13 cellular contexts compared by ENCODE assay signal in genomic region chr20:663315-664090, GRCh38. TPM values are rescaled to one million over a fixed set of nuclear protein-coding genes. Genes with fewer than 3 reads are reported as not detected.
DNase-seq lines count a peak whose midpoint lies in the region; ATAC-seq, FAIRE-seq and TF ChIP-seq lines count a peak whose summit lies in the region.
"Had no signal": no experiment of that assay in that cellular context is flagged by ENCODE, and none has a peak within 500 bp of the region (broad histone marks: within the 10 kb centered on the region; RNA-seq: fewer than 3 reads in every experiment).

No MANE protein-coding gene starts in this region.

- intact Hi-C loops in activated CD4-positive, alpha-beta T cell treated with anti-CD3 and anti-CD28 coated beads for 36 hours (cut with DNase I, micrococcal nuclease) = no loop called here
- intact Hi-C loops in endothelial cell of umbilical vein (cut with micrococcal nuclease) = no loop called here

- H3K9me3 Mint-ChIP-seq in activated CD4-positive, alpha-beta T cell treated with anti-CD3 and anti-CD28 coated beads for 36 hours (ENCODE audit: low read depth) = no peaks in the 10 kb centered on the region
- H3K9me3 Mint-ChIP-seq: activated naive CD4-positive, alpha-beta T cell treated with anti-CD3 and anti-CD28 coated beads for 36 hours had no signal

- H2AFZ ChIP-seq in endothelial cell of umbilical vein (ENCODE audit: low read depth, low read length) = no peak overlapping the region

- H3K27ac Mint-ChIP-seq in activated CD4-positive, alpha-beta T cell treated with anti-CD3 and anti-CD28 coated beads for 36 hours = no peak overlapping the region
- H3K27ac Mint-ChIP-seq: activated naive CD4-positive, alpha-beta T cell treated with anti-CD3 and anti-CD28 coated beads for 36 hours had no signal

- H4K20me1 ChIP-seq in endothelial cell of umbilical vein (replicated peaks; ENCODE audit: control insufficient read depth, extremely low read depth, insufficient read depth, low read length) = no peaks in the 10 kb centered on the region

- no peaks in the 10 kb centered on the region for H3K9me3 ChIP-seq in RWPE2 (ENCODE audit: severe bottlenecking)
- H3K9me3 ChIP-seq in endothelial cell of umbilical vein (replicated peaks; ENCODE audit: control insufficient read depth, insufficient read depth, low read length) = no peaks in the 10 kb centered on the region
- H3K9me3 ChIP-seq in neutrophil = no peaks in the 10 kb centered on the region
- H3K9me3 ChIP-seq: pancreas had no signal

- no peaks in the 10 kb centered on the region for H3K36me3 Mint-ChIP-seq in activated CD4-positive, alpha-beta T cell treated with anti-CD3 and anti-CD28 coated beads for 36 hours (ENCODE audit: low read depth)

- no peak overlapping the region for H3K9ac ChIP-seq in endothelial cell of umbilical vein (replicated peaks; ENCODE audit: extremely low read depth, insufficient read depth, low read length)

- CTCF ChIA-PET in activated CD4-positive, alpha-beta T cell treated with anti-CD3 and anti-CD28 coated beads for 36 hours (lab: Charles Lee) = interaction anchor here (0.6 to 2.3 kb wide), 3 partner anchors 12 to 33 kb away, joined by 3 to 5 read pairs (median 3); partner anchors contain the start of gene SCRT2
- CTCF ChIA-PET in endothelial cell of umbilical vein (lab: Charles Lee) = interaction anchor here (0.9 to 1.7 kb wide), 3 partner anchors 18 to 60 kb away, joined by 3 to 5 read pairs (median 4); no protein-coding TSS in a partner anchor

- H3K79me2 ChIP-seq in endothelial cell of umbilical vein (ENCODE audit: control insufficient read depth, insufficient read depth, low read length) = no peaks in the 10 kb centered on the region

- peak; percentile 45 for DNase-seq in activated CD4-positive, alpha-beta T cell treated with anti-CD3 and anti-CD28 coated beads for 36 hours
- DNase-seq in activated CD4-positive, alpha-beta T cell treated with anti-CD3 and anti-CD28 coated beads for 4 hours = no peak
- DNase-seq in RWPE2 (ENCODE audit: low spot score) (no peak), endothelial cell of umbilical vein (ENCODE audit: low read depth, low spot score) (no peak), NK-92 (lab: John Stamatoyannopoulos, UW; ENCODE audit: unreplicated experiment) (no peak), NCI-H1417 treated with DMSO at 0.1 percent for 48 hours (lab: John Stamatoyannopoulos, UW) (no peak)
- DNase-seq: activated naive CD4-positive, alpha-beta T cell treated with anti-CD3 and anti-CD28 coated beads for 36 hours; mesenchymal stem cell; pancreas had no signal

- peaks cover 55% of the 10 kb centered on the region for H3K27me3 Mint-ChIP-seq in activated CD4-positive, alpha-beta T cell treated with anti-CD3 and anti-CD28 coated beads for 36 hours

- H3K27ac ChIP-seq in RWPE2 (ENCODE audit: poor library complexity, severe bottlenecking) = no peak overlapping the region
- H3K27ac ChIP-seq in endothelial cell of umbilical vein (ENCODE audit: insufficient read depth, low read depth, low read length) = no peak overlapping the region
- H3K27ac ChIP-seq in neutrophil = peak overlapping the region; percentile 23
- H3K27ac ChIP-seq: pancreas had no signal

- H3K4me3 ChIP-seq in RWPE2 (ENCODE audit: severe bottlenecking) (no peak overlapping the region), endothelial cell of umbilical vein (replicated peaks in 1 of 3; ENCODE audit: insufficient read depth in 1 of 3, low read depth in 1 of 3, low read length in 3 of 3) (no peak overlapping the region), neutrophil (ENCODE audit: low read depth in 1 of 2, low read length in 1 of 2) (peak overlapping the region; percentile 8 to 60)
- H3K4me3 ChIP-seq: pancreas had no signal

- dilution Hi-C loops in endothelial cell of umbilical vein (cut with MboI; ENCODE audit: extremely low pct_ligation_motif_present, low sequenced_read_pairs) = no loop called here

- no peak for FAIRE-seq in endothelial cell of umbilical vein (lab: Jason Lieb, UNC)
- FAIRE-seq: D721Med, pancreas had no signal

- ATAC-seq in activated CD4-positive, alpha-beta T cell treated with anti-CD3 and anti-CD28 coated beads for 36 hours = peak; percentile 39
- ATAC-seq in RWPE2 (ENCODE audit: low read depth) (peak; percentile 51; the same call in 1 of the 3 replicates), HG03354 (IDR thresholded peaks at IDR 0.05; ENCODE audit: poor library complexity, severe bottlenecking, unreplicated experiment) (no peak)

- peak overlapping the region; percentile 27 for H3K4me3 Mint-ChIP-seq in activated CD4-positive, alpha-beta T cell treated with anti-CD3 and anti-CD28 coated beads for 36 hours
- H3K4me3 Mint-ChIP-seq: activated naive CD4-positive, alpha-beta T cell treated with anti-CD3 and anti-CD28 coated beads for 36 hours had no signal

- BruUV-seq in endothelial cell of umbilical vein (replicated peaks; lab: Mats Ljungman, UMichigan) = no TSS peak

- no peak for TF ChIP-seq POLR2A in endothelial cell of umbilical vein (IDR thresholded peaks at IDR 0.05; ENCODE audit: low read depth, low read length)

- H3K4me1 Mint-ChIP-seq in activated CD4-positive, alpha-beta T cell treated with anti-CD3 and anti-CD28 coated beads for 36 hours = peaks cover 6% of the 10 kb centered on the region

- TF ChIP-seq CTCF in RWPE2 (IDR thresholded peaks at IDR 0.05; ENCODE audit: poor library complexity, severe bottlenecking) (no peak), endothelial cell of umbilical vein (IDR thresholded peaks at IDR 0.05; ENCODE audit: extremely low read depth in 1 of 2, insufficient read depth in 1 of 2, low read depth in 1 of 2, low read length in 2 of 2) (no peak), neutrophil (IDR thresholded peaks at IDR 0.05) (no peak)

- H3K4me1 ChIP-seq in RWPE2 (ENCODE audit: insufficient read depth, poor library complexity, severe bottlenecking) = no peaks in the 10 kb centered on the region
- H3K4me1 ChIP-seq in endothelial cell of umbilical vein (ENCODE audit: control insufficient read depth, extremely low read depth, insufficient read depth, low read length) = no peaks in the 10 kb centered on the region
- H3K4me1 ChIP-seq in neutrophil (ENCODE audit: control insufficient read depth in 1 of 2, insufficient read depth in 1 of 2, low read depth in 1 of 2, low read length in 1 of 2) = peaks cover 48 to 59% of the 10 kb centered on the region in 2 experiments
- H3K4me1 ChIP-seq: pancreas had no signal

- POLR2A ChIA-PET in activated CD4-positive, alpha-beta T cell treated with anti-CD3 and anti-CD28 coated beads for 36 hours (lab: Charles Lee) = no interaction called here
- POLR2A ChIA-PET in endothelial cell of umbilical vein (lab: Charles Lee) = no interaction called here

- H3K27me3 ChIP-seq in RWPE2 (ENCODE audit: insufficient read depth, poor library complexity, severe bottlenecking) (peaks cover 69% of the 10 kb centered on the region), endothelial cell of umbilical vein (ENCODE audit: control insufficient read depth in 2 of 2, insufficient read depth in 2 of 2, low read length in 2 of 2) (peaks cover 51 to 73% of the 10 kb centered on the region in 2 experiments), neutrophil (peaks cover 75% of the 10 kb centered on the region)

- H3K36me3 ChIP-seq in RWPE2 (ENCODE audit: low read depth) (no peaks in the 10 kb centered on the region), endothelial cell of umbilical vein (ENCODE audit: control insufficient read depth in 2 of 2, extremely low read depth in 1 of 2, insufficient read depth in 2 of 2, low read length in 2 of 2) (no peaks in the 10 kb centered on the region), neutrophil (no peaks in the 10 kb centered on the region)
- H3K36me3 ChIP-seq: pancreas had no signal

- no peak overlapping the region for H3K4me2 ChIP-seq in endothelial cell of umbilical vein (ENCODE audit: insufficient read depth, low read length)

- no peaks in the 10 kb centered on the region for H3K9me1 ChIP-seq in endothelial cell of umbilical vein (replicated peaks; ENCODE audit: control insufficient read depth, extremely low read depth, insufficient read depth, low read length)

RNA-seq across cellular contexts. Expression of gene SRXN1, which starts 10.5 kb away (rescaled TPM):
- 10 to 100 TPM; 12.6 to 13.5 TPM for total RNA-seq in activated CD4-positive, alpha-beta T cell treated with anti-CD3 and anti-CD28 coated beads for 36 hours
- total RNA-seq in endothelial cell of umbilical vein = 24.9 and 29.7 TPM in 2 replicates
- polyA plus RNA-seq in endothelial cell of umbilical vein = 18.0 and 19.3 TPM in 2 replicates
- polyA plus RNA-seq in endothelial cell of umbilical vein (2011; cell fraction: cytosol; rRNA removed) = 20.8 and 21.7 TPM in 2 replicates
- polyA plus RNA-seq in endothelial cell of umbilical vein (2011; cell fraction: nucleus; rRNA removed) = 8.2 and 9.3 TPM in 2 replicates
- 44.6 and 56.4 TPM in 2 replicates for polyA plus RNA-seq in endothelial cell of umbilical vein (2012)
- polyA minus RNA-seq in endothelial cell of umbilical vein = 16.3 and 22.6 TPM in 2 replicates
- 19.0 TPM for polyA minus RNA-seq in endothelial cell of umbilical vein (2011; cell fraction: cytosol; rRNA and poly(A)+ RNA removed)
- polyA minus RNA-seq in endothelial cell of umbilical vein (2011; cell fraction: nucleus; rRNA and poly(A)+ RNA removed) = 4.6 and 5.5 TPM in 2 replicates

RNA-seq across cellular contexts. Expression of gene SCRT2, which starts 12.1 kb away (rescaled TPM):
- total RNA-seq in activated CD4-positive, alpha-beta T cell treated with anti-CD3 and anti-CD28 coated beads for 36 hours = not detected
- not detected in 2 replicates for total RNA-seq in endothelial cell of umbilical vein
- not detected in 2 replicates for polyA plus RNA-seq in endothelial cell of umbilical vein
- polyA plus RNA-seq in endothelial cell of umbilical vein (2011; cell fraction: cytosol; rRNA removed) = not detected in 2 replicates
- not detected in 2 replicates for polyA plus RNA-seq in endothelial cell of umbilical vein (2011; cell fraction: nucleus; rRNA removed)
- polyA plus RNA-seq in endothelial cell of umbilical vein (2012) = not detected in 2 replicates
- polyA minus RNA-seq in endothelial cell of umbilical vein = not detected in 2 replicates
- polyA minus RNA-seq in endothelial cell of umbilical vein (2011; cell fraction: cytosol; rRNA and poly(A)+ RNA removed) = not detected
- polyA minus RNA-seq in endothelial cell of umbilical vein (2011; cell fraction: nucleus; rRNA and poly(A)+ RNA removed) = not detected in 2 replicates
- total RNA-seq: activated naive CD4-positive, alpha-beta T cell treated with anti-CD3 and anti-CD28 coated beads for 36 hours; urinary bladder had no signal
- polyA plus RNA-seq: urinary bladder had no signal

RNA-seq across cellular contexts. Expression of gene TCF15, which starts 53.4 kb away (rescaled TPM):
- total RNA-seq in activated CD4-positive, alpha-beta T cell treated with anti-CD3 and anti-CD28 coated beads for 36 hours = not detected
- total RNA-seq in endothelial cell of umbilical vein = 1.3 TPM in 1 of 2 replicates, not detected in the other
- polyA plus RNA-seq in endothelial cell of umbilical vein = 0.07 and 0.13 TPM in 2 replicates
- polyA plus RNA-seq in endothelial cell of umbilical vein (2011; cell fraction: cytosol; rRNA removed) = 0.09 and 0.11 TPM in 2 replicates
- polyA plus RNA-seq in endothelial cell of umbilical vein (2011; cell fraction: nucleus; rRNA removed) = 0.11 TPM in 1 of 2 replicates, not detected in the other
- 0.88 and 1.9 TPM in 2 replicates for polyA plus RNA-seq in endothelial cell of umbilical vein (2012)
- not detected in 2 replicates for polyA minus RNA-seq in endothelial cell of umbilical vein
- polyA minus RNA-seq in endothelial cell of umbilical vein (2011; cell fraction: cytosol; rRNA and poly(A)+ RNA removed) = not detected
- polyA minus RNA-seq in endothelial cell of umbilical vein (2011; cell fraction: nucleus; rRNA and poly(A)+ RNA removed) = not detected in 2 replicates
- total RNA-seq: activated naive CD4-positive, alpha-beta T cell treated with anti-CD3 and anti-CD28 coated beads for 36 hours had no signal

Comparison
In these comparisons a context has a peak if more than half of its experiments do, and no peak if none do; other contexts are left out.
1. H3K4me3 ChIP-seq: peak in neutrophil (2 of 2); none in RWPE2 (single experiment) and endothelial cell of umbilical vein (0 of 3).